In the genomic region with DNA sequence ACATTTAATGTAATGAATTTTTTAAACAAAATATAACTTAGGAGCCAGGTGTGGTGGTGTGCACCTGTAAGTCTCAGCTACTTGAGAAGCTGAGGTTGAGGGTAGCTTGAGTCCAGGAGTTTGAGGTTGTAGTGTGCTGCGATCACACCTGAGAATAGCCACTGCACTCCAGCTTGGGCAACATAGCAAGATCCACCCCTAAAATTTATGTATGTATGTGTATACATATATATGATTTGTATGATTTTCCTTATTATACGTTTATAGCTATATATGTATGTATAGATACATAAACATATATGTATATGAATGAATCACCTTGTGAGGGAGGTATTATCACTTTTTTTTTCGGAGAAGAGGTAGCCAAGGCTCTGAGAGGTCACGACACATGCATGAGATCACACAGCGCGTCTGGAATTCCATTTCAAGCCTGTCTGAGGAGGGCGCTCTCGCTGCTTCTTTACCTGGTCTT, we compare ENCODE assay signal across 8 cellular contexts. TPM values are rescaled to one million over a fixed set of nuclear protein-coding genes. Genes with fewer than 3 reads are reported as not detected.
DNase-seq lines count a peak whose midpoint lies in the region; ATAC-seq and TF ChIP-seq lines count a peak whose summit lies in the region.

No MANE protein-coding gene starts in this region.

- no peaks in the 10 kb centered on the region for H3K27me3 ChIP-seq in layer of hippocampus (ENCODE audit: control insufficient read depth, insufficient read depth, low read length)

- peak overlapping the region; percentile 31 for H3K4me3 ChIP-seq in astrocyte of the cerebellum (ENCODE audit: low read depth, low read length)

- TF ChIP-seq CTCF in astrocyte of the cerebellum (IDR thresholded peaks at IDR 0.05; ENCODE audit: low read depth, low read length, missing control alignments): no peak

- DNase-seq in EH (ENCODE audit: low read depth) (peak; percentile 26), astrocyte of the cerebellum (ENCODE audit: low read depth) (no peak), NCI-H1105 (lab: John Stamatoyannopoulos, UW) (no peak)
- no peak for DNase-seq in stimulated activated effector memory CD8-positive, alpha-beta T cell treated with anti-CD3 and anti-CD28 coated beads, Interleukin-12 subunit alpha, Interleukin-12 subunit beta, amount 100 ng/mL, for 72 hours (ENCODE audit: low spot score in 2 of 2)

- peaks cover 5 to 14% (median 9%) of the 10 kb centered on the region in 3 donors for H3K4me1 Mint-ChIP-seq in IgD-negative memory B cell
- peaks cover 24% of the 10 kb centered on the region for H3K4me1 Mint-ChIP-seq in stimulated activated effector memory CD8-positive, alpha-beta T cell treated with anti-CD3 and anti-CD28 coated beads, Interleukin-12 subunit alpha, Interleukin-12 subunit beta, amount 100 ng/mL, for 72 hours

- H3K27ac Mint-ChIP-seq in IgD-negative memory B cell: no peak overlapping the region
- H3K27ac Mint-ChIP-seq in stimulated activated effector memory CD8-positive, alpha-beta T cell treated with anti-CD3 and anti-CD28 coated beads, Interleukin-12 subunit alpha, Interleukin-12 subunit beta, amount 100 ng/mL, for 72 hours: peak overlapping the region; percentile 40

- in situ Hi-C loops in astrocyte of the cerebellum (cut with HindIII; ENCODE audit: low sequenced_read_pairs): no loop called here

- H3K36me3 Mint-ChIP-seq in IgD-negative memory B cell: no peaks in the 10 kb centered on the region
- H3K36me3 Mint-ChIP-seq in stimulated activated effector memory CD8-positive, alpha-beta T cell treated with anti-CD3 and anti-CD28 coated beads, Interleukin-12 subunit alpha, Interleukin-12 subunit beta, amount 100 ng/mL, for 72 hours: peaks cover 14% of the 10 kb centered on the region

- H3K27ac ChIP-seq in layer of hippocampus (ENCODE audit: low read depth, low read length): peak overlapping the region; percentile 46

- peak overlapping the region in 3 of 4 donors; percentile 73 to 93 (median 87) for H3K4me3 Mint-ChIP-seq in IgD-negative memory B cell
- peak overlapping the region; percentile 66 for H3K4me3 Mint-ChIP-seq in stimulated activated effector memory CD8-positive, alpha-beta T cell treated with anti-CD3 and anti-CD28 coated beads, Interleukin-12 subunit alpha, Interleukin-12 subunit beta, amount 100 ng/mL, for 72 hours

- peaks cover 4% of the 10 kb centered on the region for H3K27me3 Mint-ChIP-seq in IgD-negative memory B cell

- ATAC-seq in stimulated activated effector memory CD8-positive, alpha-beta T cell treated with anti-CD3 and anti-CD28 coated beads, Interleukin-12 subunit alpha, Interleukin-12 subunit beta, amount 100 ng/mL, for 72 hours: peak; percentile 62
- ATAC-seq in HG03439 (IDR thresholded peaks at IDR 0.05; ENCODE audit: unreplicated experiment) (no peak), GM21619 (IDR thresholded peaks at IDR 0.05; ENCODE audit: unreplicated experiment) (no peak)

- peaks cover 0 to 5% (median 0%) of the 10 kb centered on the region in 3 donors for H3K9me3 Mint-ChIP-seq in IgD-negative memory B cell
- H3K9me3 Mint-ChIP-seq in stimulated activated effector memory CD8-positive, alpha-beta T cell treated with anti-CD3 and anti-CD28 coated beads, Interleukin-12 subunit alpha, Interleukin-12 subunit beta, amount 100 ng/mL, for 72 hours: no peaks in the 10 kb centered on the region

RNA-seq across cellular contexts. Expression of gene CCNI2, which starts 0.6 kb away (rescaled TPM):
- 0.51 TPM for polyA plus RNA-seq in IgD-negative memory B cell

RNA-seq across cellular contexts. Expression of gene KIF3A, which starts 9.3 kb away (rescaled TPM):
- 11.1 TPM for polyA plus RNA-seq in IgD-negative memory B cell

RNA-seq across cellular contexts. Expression of gene SEPTIN8, which starts 30.4 kb away (rescaled TPM):
- 1.1 TPM for polyA plus RNA-seq in IgD-negative memory B cell
